1 cellular context compared by ENCODE assay signal in the genomic region with DNA sequence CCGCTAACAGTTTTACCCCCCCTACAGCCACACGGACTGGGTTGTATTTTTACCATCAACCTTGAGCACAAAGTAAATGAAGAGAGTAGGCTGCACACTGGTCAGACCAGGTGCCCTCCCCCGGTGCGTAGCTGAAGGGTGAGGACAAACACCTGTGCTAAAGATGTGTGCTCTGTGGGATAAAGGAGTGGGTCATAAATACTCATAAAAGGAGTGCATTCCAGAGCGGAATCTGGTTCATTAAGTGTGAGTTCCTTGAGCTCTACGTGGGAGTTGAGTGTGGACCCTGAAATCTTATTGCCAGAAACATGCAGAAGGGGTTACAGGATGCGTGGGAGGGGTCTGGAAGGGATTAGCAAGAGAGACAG.
TF ChIP-seq lines count a peak whose summit lies in the region.

No MANE protein-coding gene starts in this region.

TF ChIP-seq in H1, 55 proteins besides CTCF, POLR2A, EP300 and RAD21 (continued from another document):
- no peak for TF ChIP-seq BACH1 (IDR thresholded peaks at IDR 0.05; ENCODE audit: low read length)
- TF ChIP-seq BCL11A (IDR thresholded peaks at IDR 0.05; ENCODE audit: low read depth in 2 of 2, low read length in 2 of 2): no peak
- no peak for TF ChIP-seq TAF1 (IDR thresholded peaks at IDR 0.05; ENCODE audit: low read depth, low read length)
- no peak for TF ChIP-seq POU5F1 (IDR thresholded peaks at IDR 0.05; ENCODE audit: low read depth, low read length)
TF ChIP-seq in H1: peak in this region for 0.
